In the genomic region with DNA sequence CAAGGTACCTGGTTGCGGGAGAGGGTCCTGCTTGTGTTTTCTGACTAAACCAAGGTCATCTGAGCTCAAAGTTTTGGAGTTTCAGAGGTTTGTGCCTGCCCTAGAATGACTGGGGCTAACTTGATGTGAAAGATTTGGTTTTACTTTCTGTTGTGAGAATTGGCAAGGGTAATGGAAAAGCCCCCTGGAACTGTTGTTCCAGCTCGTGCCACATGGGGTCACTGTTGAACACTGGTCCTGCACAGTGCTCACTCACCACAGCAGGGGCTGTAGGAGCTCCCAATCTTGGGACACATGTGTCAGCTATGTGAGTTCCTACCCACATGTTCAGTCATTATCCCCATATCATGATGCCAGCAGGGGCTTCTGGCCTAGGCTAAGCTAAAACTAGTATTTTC, we compare ENCODE assay signal across 8 cellular contexts. TPM values are rescaled to one million over a fixed set of nuclear protein-coding genes. Genes with fewer than 3 reads are reported as not detected.
A peak's percentile ranks its signal among the peaks of the same experiment; 100 is the strongest.
DNase-seq lines count a peak whose midpoint lies in the region; ATAC-seq and TF ChIP-seq lines count a peak whose summit lies in the region.

No MANE protein-coding gene starts in this region.

- peaks cover 4% of the 10 kb centered on the region for H3K27me3 Mint-ChIP-seq in glutamatergic neuron (ENCODE audit: unreplicated experiment)

- H3K36me3 Mint-ChIP-seq in glutamatergic neuron (ENCODE audit: unreplicated experiment), result peaks cover 5% of the 10 kb centered on the region

- H3K4me1 Mint-ChIP-seq in glutamatergic neuron (ENCODE audit: low read depth, unreplicated experiment), result peaks cover 2% of the 10 kb centered on the region

- no peak overlapping the region for H3K4me3 Mint-ChIP-seq in glutamatergic neuron (ENCODE audit: unreplicated experiment)

- DNase-seq in activated CD4-positive, alpha-beta T cell treated with anti-CD3 and anti-CD28 coated beads for 24 hours (ENCODE audit: low read depth in 2 of 2), result peak; percentile 21 to 45
- no peak for DNase-seq in activated CD4-positive, alpha-beta T cell treated with anti-CD3 and anti-CD28 coated beads for 1 hour
- peak; percentile 86 for DNase-seq in NAMALWA (ENCODE audit: low spot score)
- DNase-seq in activated CD8-positive, alpha-beta memory T cell treated with anti-CD3 and anti-CD28 coated beads for 24 hours, result peak; percentile 77
- DNase-seq in glutamatergic neuron, result peak; percentile 81
- DNase-seq in stimulated activated CD8-positive, alpha-beta memory T cell treated with anti-CD3 and anti-CD28 coated beads, Interleukin-7, amount 100 ng/mL, for 4 hours (ENCODE audit: low read depth in 2 of 2), result peak; percentile 12 to 15
- DNase-seq in GOT3 (lab: John Stamatoyannopoulos, UW), result no peak

- H3K9me3 Mint-ChIP-seq in glutamatergic neuron (ENCODE audit: unreplicated experiment), result peaks cover 2% of the 10 kb centered on the region

- ATAC-seq in GM18511 (IDR thresholded peaks at IDR 0.05; ENCODE audit: unreplicated experiment), result no peak

- peak; percentile 86 for TF ChIP-seq CTCF in glutamatergic neuron (IDR thresholded peaks at IDR 0.05; ENCODE audit: partially characterized antibody, unreplicated experiment)

- H3K27ac Mint-ChIP-seq in glutamatergic neuron (ENCODE audit: unreplicated experiment), result no peak overlapping the region

RNA-seq across cellular contexts. Expression of gene TGM6, which starts 6.5 kb away (rescaled TPM):
- not detected for total RNA-seq in glutamatergic neuron (ENCODE audit: unreplicated experiment)

Comparison
In these comparisons a context has a peak if more than half of its experiments do, and no peak if none do; other contexts are left out.
1. DNase-seq: peak in activated CD4-positive, alpha-beta T cell treated with anti-CD3 and anti-CD28 coated beads for 24 hours (2 of 2), NAMALWA (single experiment), activated CD8-positive, alpha-beta memory T cell treated with anti-CD3 and anti-CD28 coated beads for 24 hours (single experiment), glutamatergic neuron (single experiment) and stimulated activated CD8-positive, alpha-beta memory T cell treated with anti-CD3 and anti-CD28 coated beads, Interleukin-7, amount 100 ng/mL, for 4 hours (2 of 2); none in activated CD4-positive, alpha-beta T cell treated with anti-CD3 and anti-CD28 coated beads for 1 hour (single experiment) and GOT3 (single experiment).